9 cellular contexts compared by ENCODE assay signal in genomic region chr17:1617620-1618174, GRCh38. TPM values are rescaled to one million over a fixed set of nuclear protein-coding genes. Genes with fewer than 3 reads are reported as not detected.
DNase-seq lines count a peak whose midpoint lies in the region; ATAC-seq, FAIRE-seq and TF ChIP-seq lines count a peak whose summit lies in the region.
"Had no signal": no experiment of that assay in that cellular context is flagged by ENCODE, and none has a peak within 500 bp of the region (broad histone marks: within the 10 kb centered on the region; RNA-seq: fewer than 3 reads in every experiment).

No MANE protein-coding gene starts in this region.

- DNase-seq in AG09319 (ENCODE audit: extremely low read depth, low read depth) (peak; percentile 54), NCI-H460 (ENCODE audit: extremely low read depth, low read depth) (peak; percentile 50), endothelial cell of umbilical vein (ENCODE audit: low read depth, low spot score) (peak; percentile 87), COR-L47 (lab: John Stamatoyannopoulos, UW) (no peak), 8988T (no peak)
- DNase-seq: Kasumi-1 had no signal

- peak; percentile 0 for TF ChIP-seq CTCF in AG09319 (IDR thresholded peaks at IDR 0.05; ENCODE audit: low read depth, low read length)
- no peak for TF ChIP-seq CTCF in endothelial cell of umbilical vein (IDR thresholded peaks at IDR 0.05; ENCODE audit: extremely low read depth in 1 of 2, insufficient read depth in 1 of 2, low read depth in 1 of 2, low read length in 2 of 2)

- peak; percentile 98 for FAIRE-seq in endothelial cell of umbilical vein (lab: Jason Lieb, UNC)

- intact Hi-C loops in endothelial cell of umbilical vein (cut with micrococcal nuclease): loop anchor here (1.0 to 2.0 kb wide), 2 partner anchors 8 to 27 kb away; no protein-coding TSS in a partner anchor

- peaks cover 19% of the 10 kb centered on the region for H3K4me1 ChIP-seq in endothelial cell of umbilical vein (ENCODE audit: control insufficient read depth, extremely low read depth, insufficient read depth, low read length)
- peaks cover 12 to 16% of the 10 kb centered on the region in 2 donors for H3K4me1 ChIP-seq in mucosa of rectum (ENCODE audit: control insufficient read depth in 2 of 2, insufficient read depth in 2 of 2, low read length in 2 of 2)

- peak overlapping the region; percentile 80 for H3K27ac ChIP-seq in endothelial cell of umbilical vein (ENCODE audit: insufficient read depth, low read depth, low read length)
- peak overlapping the region; percentile 82 to 85 for H3K27ac ChIP-seq in mucosa of rectum (ENCODE audit: low read depth in 2 of 2, low read length in 2 of 2)

- no peaks in the 10 kb centered on the region for H3K27me3 ChIP-seq in endothelial cell of umbilical vein (ENCODE audit: control insufficient read depth in 2 of 2, insufficient read depth in 2 of 2, low read length in 2 of 2)
- H3K27me3 ChIP-seq in mucosa of rectum (ENCODE audit: control insufficient read depth in 2 of 2, insufficient read depth in 2 of 2, low read length in 2 of 2): no peaks in the 10 kb centered on the region

- CTCF ChIA-PET in endothelial cell of umbilical vein (lab: Charles Lee): interaction anchor here (1.0 to 5.7 kb wide), 9 partner anchors 9 to 42 kb away, joined by 4 to 100 read pairs (median 10); partner anchors contain the start of genes SCARF1 and SLC43A2

- H3K79me2 ChIP-seq in endothelial cell of umbilical vein (ENCODE audit: control insufficient read depth, insufficient read depth, low read length): no peaks in the 10 kb centered on the region

- no peak for ATAC-seq in GM18873 (IDR thresholded peaks at IDR 0.05; ENCODE audit: low FRiP score, unreplicated experiment)
- no peak for ATAC-seq in GM18511 (IDR thresholded peaks at IDR 0.05; ENCODE audit: unreplicated experiment)

- H4K20me1 ChIP-seq in endothelial cell of umbilical vein (replicated peaks; ENCODE audit: control insufficient read depth, extremely low read depth, insufficient read depth, low read length): no peaks in the 10 kb centered on the region

- POLR2A ChIA-PET in endothelial cell of umbilical vein (lab: Charles Lee): no interaction called here

- peak overlapping the region; percentile 49 for H2AFZ ChIP-seq in endothelial cell of umbilical vein (ENCODE audit: low read depth, low read length)

- H3K4me3 ChIP-seq in endothelial cell of umbilical vein (replicated peaks in 1 of 3; ENCODE audit: insufficient read depth in 1 of 3, low read depth in 1 of 3, low read length in 3 of 3): no peak overlapping the region
- H3K4me3 ChIP-seq in mucosa of rectum (ENCODE audit: low read length in 2 of 2): peak overlapping the region in 1 of 2 donors; percentile 9

- peak overlapping the region; percentile 14 for H3K4me2 ChIP-seq in endothelial cell of umbilical vein (ENCODE audit: insufficient read depth, low read length)

- no peaks in the 10 kb centered on the region for H3K9me3 ChIP-seq in endothelial cell of umbilical vein (replicated peaks; ENCODE audit: control insufficient read depth, insufficient read depth, low read length)
- no peaks in the 10 kb centered on the region for H3K9me3 ChIP-seq in mucosa of rectum (ENCODE audit: control insufficient read depth in 2 of 2, low read length in 2 of 2)

- H3K9ac ChIP-seq in endothelial cell of umbilical vein (replicated peaks; ENCODE audit: extremely low read depth, insufficient read depth, low read length) (peak overlapping the region; percentile 41), mucosa of rectum (ENCODE audit: low read depth in 1 of 2, low read length in 2 of 2) (peak overlapping the region; percentile 53 to 55)

- H3K9me1 ChIP-seq in endothelial cell of umbilical vein (replicated peaks; ENCODE audit: control insufficient read depth, extremely low read depth, insufficient read depth, low read length): no peaks in the 10 kb centered on the region

- dilution Hi-C loops in endothelial cell of umbilical vein (cut with MboI; ENCODE audit: extremely low pct_ligation_motif_present, low sequenced_read_pairs): no loop called here

- peaks cover 0 to 3% of the 10 kb centered on the region in 2 experiments for H3K36me3 ChIP-seq in endothelial cell of umbilical vein (ENCODE audit: control insufficient read depth in 2 of 2, extremely low read depth in 1 of 2, insufficient read depth in 2 of 2, low read length in 2 of 2)
- peaks cover 7 to 16% of the 10 kb centered on the region in 2 donors for H3K36me3 ChIP-seq in mucosa of rectum (ENCODE audit: control insufficient read depth in 2 of 2, insufficient read depth in 2 of 2, low read length in 2 of 2)

- BruUV-seq in endothelial cell of umbilical vein (replicated peaks; lab: Mats Ljungman, UMichigan): TSS peak; percentile 72

- peak; percentile 52 for TF ChIP-seq POLR2A in endothelial cell of umbilical vein (IDR thresholded peaks at IDR 0.05; ENCODE audit: low read depth, low read length)

TF ChIP-seq in endothelial cell of umbilical vein, 7 proteins besides CTCF, POLR2A, EP300 and RAD21:
- TF ChIP-seq, protein P1, sequence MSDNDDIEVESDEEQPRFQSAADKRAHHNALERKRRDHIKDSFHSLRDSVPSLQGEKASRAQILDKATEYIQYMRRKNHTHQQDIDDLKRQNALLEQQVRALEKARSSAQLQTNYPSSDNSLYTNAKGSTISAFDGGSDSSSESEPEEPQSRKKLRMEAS (IDR thresholded peaks at IDR 0.05; ENCODE audit: insufficient read depth, insufficient read length): no peak
- peak; percentile 64 for TF ChIP-seq FOS (IDR thresholded peaks at IDR 0.05; ENCODE audit: borderline replicate concordance, insufficient read depth, low read length)
- TF ChIP-seq GATA2 (IDR thresholded peaks at IDR 0.05; ENCODE audit: insufficient read depth, insufficient read length, low read depth, low read length): no peak
- no peak for TF ChIP-seq EZH2 (IDR thresholded peaks at IDR 0.05; ENCODE audit: borderline replicate concordance, low read depth, low read length, severe bottlenecking)
- TF ChIP-seq MYC (IDR thresholded peaks at IDR 0.05; ENCODE audit: low read depth, low read length): no peak
- TF ChIP-seq JUN (IDR thresholded peaks at IDR 0.05; ENCODE audit: borderline replicate concordance, insufficient read depth, insufficient read length, low read depth): peak; percentile 61
- TF ChIP-seq POLR2AphosphoS5 (IDR thresholded peaks at IDR 0.05; ENCODE audit: insufficient read depth, low read depth, low read length): peak; percentile 63
TF ChIP-seq in endothelial cell of umbilical vein: peak in this region for 3.

RNA-seq across cellular contexts. Expression of gene SLC43A2, which starts 10.9 kb away (rescaled TPM):
- 0.92 and 1.3 TPM in 2 replicates for total RNA-seq in NCI-H460 (2014; rRNA removed; shearing (Covaris generic))
- polyA plus RNA-seq in NCI-H460 (2014; cell fraction: nucleus; rRNA removed): 2.2 and 11.8 TPM in 2 replicates
- total RNA-seq in endothelial cell of umbilical vein: 41.7 and 54.6 TPM in 2 replicates
- polyA plus RNA-seq in endothelial cell of umbilical vein: 50.9 and 52.0 TPM in 2 replicates
- 37.2 and 44.2 TPM in 2 replicates for polyA plus RNA-seq in endothelial cell of umbilical vein (2011; cell fraction: cytosol; rRNA removed)
- 30.8 and 31.4 TPM in 2 replicates for polyA plus RNA-seq in endothelial cell of umbilical vein (2011; cell fraction: nucleus; rRNA removed)
- polyA plus RNA-seq in endothelial cell of umbilical vein (2012): 64.6 and 71.7 TPM in 2 replicates
- 77.7 and 82.9 TPM in 2 replicates for polyA minus RNA-seq in endothelial cell of umbilical vein
- polyA minus RNA-seq in endothelial cell of umbilical vein (2011; cell fraction: cytosol; rRNA and poly(A)+ RNA removed): 5.3 TPM
- polyA minus RNA-seq in endothelial cell of umbilical vein (2011; cell fraction: nucleus; rRNA and poly(A)+ RNA removed): 26.5 and 35.3 TPM in 2 replicates

RNA-seq across cellular contexts. Expression of gene SCARF1, which starts 27.8 kb away (rescaled TPM):
- total RNA-seq in NCI-H460 (2014; rRNA removed; shearing (Covaris generic)): 0.23 TPM in 1 of 2 replicates, not detected in the other
- polyA plus RNA-seq in NCI-H460 (2014; cell fraction: nucleus; rRNA removed): 0.47 TPM in 1 of 2 replicates, not detected in the other
- total RNA-seq in endothelial cell of umbilical vein: 91.5 and 93.7 TPM in 2 replicates
- 52.8 and 57.8 TPM in 2 replicates for polyA plus RNA-seq in endothelial cell of umbilical vein
- polyA plus RNA-seq in endothelial cell of umbilical vein (2011; cell fraction: cytosol; rRNA removed): 27.0 and 37.5 TPM in 2 replicates
- 70.0 and 70.6 TPM in 2 replicates for polyA plus RNA-seq in endothelial cell of umbilical vein (2011; cell fraction: nucleus; rRNA removed)
- 35.4 and 36.1 TPM in 2 replicates for polyA plus RNA-seq in endothelial cell of umbilical vein (2012)
- 28.8 and 29.1 TPM in 2 replicates for polyA minus RNA-seq in endothelial cell of umbilical vein
- not detected for polyA minus RNA-seq in endothelial cell of umbilical vein (2011; cell fraction: cytosol; rRNA and poly(A)+ RNA removed)
- polyA minus RNA-seq in endothelial cell of umbilical vein (2011; cell fraction: nucleus; rRNA and poly(A)+ RNA removed): 19.8 and 29.4 TPM in 2 replicates

RNA-seq across cellular contexts. Expression of gene RILP, which starts 32.0 kb away (rescaled TPM):
- 1.2 and 2.1 TPM in 2 replicates for total RNA-seq in NCI-H460 (2014; rRNA removed; shearing (Covaris generic))
- polyA plus RNA-seq in NCI-H460 (2014; cell fraction: nucleus; rRNA removed): 2.3 and 29.3 TPM in 2 replicates
- total RNA-seq in endothelial cell of umbilical vein: 8.9 and 9.4 TPM in 2 replicates
- polyA plus RNA-seq in endothelial cell of umbilical vein: 9.3 and 10.0 TPM in 2 replicates
- polyA plus RNA-seq in endothelial cell of umbilical vein (2011; cell fraction: cytosol; rRNA removed): 9.8 and 11.0 TPM in 2 replicates
- polyA plus RNA-seq in endothelial cell of umbilical vein (2011; cell fraction: nucleus; rRNA removed): 7.8 and 10.0 TPM in 2 replicates
- 6.9 and 10.5 TPM in 2 replicates for polyA plus RNA-seq in endothelial cell of umbilical vein (2012)
- polyA minus RNA-seq in endothelial cell of umbilical vein: 3.7 and 4.1 TPM in 2 replicates
- 6.1 TPM for polyA minus RNA-seq in endothelial cell of umbilical vein (2011; cell fraction: cytosol; rRNA and poly(A)+ RNA removed)
- polyA minus RNA-seq in endothelial cell of umbilical vein (2011; cell fraction: nucleus; rRNA and poly(A)+ RNA removed): 1.2 and 2.6 TPM in 2 replicates

RNA-seq across cellular contexts. Expression of gene PITPNA, which starts 55.1 kb away (rescaled TPM):
- 26.6 and 28.4 TPM in 2 replicates for total RNA-seq in NCI-H460 (2014; rRNA removed; shearing (Covaris generic))
- 16.2 and 26.6 TPM in 2 replicates for polyA plus RNA-seq in NCI-H460 (2014; cell fraction: nucleus; rRNA removed)
- total RNA-seq in endothelial cell of umbilical vein: 99.6 and 113 TPM in 2 replicates
- polyA plus RNA-seq in endothelial cell of umbilical vein: 50.3 and 57.0 TPM in 2 replicates
- polyA plus RNA-seq in endothelial cell of umbilical vein (2011; cell fraction: cytosol; rRNA removed): 58.9 and 67.9 TPM in 2 replicates
- 56.8 and 62.1 TPM in 2 replicates for polyA plus RNA-seq in endothelial cell of umbilical vein (2011; cell fraction: nucleus; rRNA removed)
- polyA plus RNA-seq in endothelial cell of umbilical vein (2012): 80.1 and 106 TPM in 2 replicates
- 48.6 and 60.0 TPM in 2 replicates for polyA minus RNA-seq in endothelial cell of umbilical vein
- 18.6 TPM for polyA minus RNA-seq in endothelial cell of umbilical vein (2011; cell fraction: cytosol; rRNA and poly(A)+ RNA removed)
- polyA minus RNA-seq in endothelial cell of umbilical vein (2011; cell fraction: nucleus; rRNA and poly(A)+ RNA removed): 16.0 and 16.9 TPM in 2 replicates

Comparison
In these comparisons a context has a peak if more than half of its experiments do, and no peak if none do; other contexts are left out.
1. DNase-seq: peak in AG09319 (single experiment), NCI-H460 (single experiment) and endothelial cell of umbilical vein (single experiment); none in COR-L47 (single experiment) and 8988T (single experiment).
2. RNA of gene SLC43A2, which starts 10.9 kb away (total RNA-seq): 41.7 to 54.6 TPM in endothelial cell of umbilical vein; 0.92 to 1.3 TPM in NCI-H460; every median in the first group is over 10 times any median in the second.
3. RNA of gene SCARF1, which starts 27.8 kb away (total RNA-seq): 91.5 to 93.7 TPM in endothelial cell of umbilical vein; 0.23 TPM in NCI-H460; every median in the first group is over 10 times any median in the second.